14 cellular contexts compared by ENCODE assay signal in genomic region chr2:101752708-101753107, GRCh38. TPM values are rescaled to one million over a fixed set of nuclear protein-coding genes. Genes with fewer than 3 reads are reported as not detected.
DNase-seq lines count a peak whose midpoint lies in the region; ATAC-seq and TF ChIP-seq lines count a peak whose summit lies in the region.
"Had no signal": no experiment of that assay in that cellular context is flagged by ENCODE, and none has a peak within 500 bp of the region (broad histone marks: within the 10 kb centered on the region; RNA-seq: fewer than 3 reads in every experiment).

No MANE protein-coding gene starts in this region.

- DNase-seq in HFFc6 (no peak), mammary epithelial cell (peak; percentile 39), sigmoid colon (peak; percentile 73), Kasumi-1 (lab: John Stamatoyannopoulos, UW) (no peak), lower leg skin (ENCODE audit: low spot score in 2 of 2) (no peak), BE2C (no peak)
- no peak for DNase-seq in activated naive CD8-positive, alpha-beta T cell treated with anti-CD3 and anti-CD28 coated beads, Interleukin-2, amount 50 U/mL, for 24 hours
- DNase-seq: H7; NCI-H1417 treated with DMSO at 0.1 percent for 48 hours; Peyer's patch; stimulated activated CD4-positive, alpha-beta T cell treated with anti-CD3 and anti-CD28 coated beads, Interleukin-4, amount 100 ng/mL, for 4 hours; upper lobe of right lung had no signal

- peaks cover 3% of the 10 kb centered on the region; the same call in 1 of the 2 replicates for H3K36me3 Mint-ChIP-seq in HFFc6 (ENCODE audit: low read depth)
- peaks cover 3% of the 10 kb centered on the region for H3K36me3 Mint-ChIP-seq in activated naive CD8-positive, alpha-beta T cell treated with anti-CD3 and anti-CD28 coated beads, Interleukin-2, amount 50 U/mL, for 24 hours (ENCODE audit: low read depth)

- intact Hi-C loops in mammary epithelial cell (cut with micrococcal nuclease), result no loop called here
- intact Hi-C loops in sigmoid colon (cut with DNase I), result no loop called here
- intact Hi-C loops in lower leg skin (cut with DNase I; ENCODE audit: low total_unique reads), result no loop called here

- ATAC-seq in activated naive CD8-positive, alpha-beta T cell treated with anti-CD3 and anti-CD28 coated beads, Interleukin-2, amount 50 U/mL, for 24 hours, result no peak
- ATAC-seq: upper lobe of right lung had no signal

- TF ChIP-seq CTCF in HFFc6 (IDR thresholded peaks at IDR 0.05), result no peak
- no peak for TF ChIP-seq CTCF in mammary epithelial cell (conservative IDR thresholded peaks at IDR 0.05 in 1 of 2, IDR thresholded peaks at IDR 0.05 in 1 of 2; ENCODE audit: extremely low read depth in 1 of 2, insufficient read depth in 1 of 2, low read depth in 1 of 2, low read length in 2 of 2)
- TF ChIP-seq CTCF in sigmoid colon (IDR thresholded peaks at IDR 0.05), result no peak
- no peak for TF ChIP-seq CTCF in lower leg skin (IDR thresholded peaks at IDR 0.05)
- TF ChIP-seq CTCF in BE2C (IDR thresholded peaks at IDR 0.05; ENCODE audit: low read depth, low read length), result no peak

- peak overlapping the region; percentile 27 for H3K4me2 ChIP-seq in mammary epithelial cell (ENCODE audit: insufficient read depth, low read depth, low read length)

- no TSS peak for BruUV-seq in mammary epithelial cell (replicated peaks; lab: Mats Ljungman, UMichigan)

- H3K36me3 ChIP-seq in mammary epithelial cell (ENCODE audit: insufficient read depth, low read length) (no peaks in the 10 kb centered on the region), sigmoid colon (no peaks in the 10 kb centered on the region), BE2C (no peaks in the 10 kb centered on the region)
- H3K36me3 ChIP-seq: Peyer's patch, upper lobe of right lung had no signal

- peaks cover 81% of the 10 kb centered on the region for H3K79me2 ChIP-seq in mammary epithelial cell (ENCODE audit: insufficient read depth, low read length)

- dilution Hi-C loops in mammary epithelial cell (cut with HindIII; ENCODE audit: low sequenced_read_pairs), result no loop called here

- in situ Hi-C loops in mammary epithelial cell (cut with MboI; ENCODE audit: low sequenced_read_pairs in 2 of 2), result no loop called here

- WGBS in mammary epithelial cell (ENCODE audit: low coverage, missing lambda C conversion rate), result 20% methylated on average over 5 of the region's 5 CpGs
- 13 to 59% methylated on average over 5 of the region's 5 CpGs for WGBS in sigmoid colon, 2 donors
- WGBS in lower leg skin, 2 donors, result 38 to 52% methylated on average over 5 of the region's 5 CpGs

- TF ChIP-seq POLR2A in sigmoid colon (IDR thresholded peaks at IDR 0.05) (no peak), lower leg skin (IDR thresholded peaks at IDR 0.05) (no peak)

- peak overlapping the region; percentile 60 for H3K27ac Mint-ChIP-seq in HFFc6
- H3K27ac Mint-ChIP-seq in activated naive CD8-positive, alpha-beta T cell treated with anti-CD3 and anti-CD28 coated beads, Interleukin-2, amount 50 U/mL, for 24 hours, result no peak overlapping the region
- H3K27ac Mint-ChIP-seq: activated naive CD4-positive, alpha-beta T cell treated with anti-CD3 and anti-CD28 coated beads, Interleukin-2, amount 50 U/mL, for 24 hours had no signal

- H2AFZ ChIP-seq in mammary epithelial cell (ENCODE audit: low read depth, low read length), result no peak overlapping the region

- no peaks in the 10 kb centered on the region for H4K20me1 ChIP-seq in mammary epithelial cell (ENCODE audit: insufficient read depth, low read length)

- H3K27me3 ChIP-seq in mammary epithelial cell (ENCODE audit: insufficient read depth, low read length), result no peaks in the 10 kb centered on the region
- H3K27me3 ChIP-seq in layer of hippocampus (ENCODE audit: control insufficient read depth, insufficient read depth, low read length), result no peaks in the 10 kb centered on the region
- no peaks in the 10 kb centered on the region for H3K27me3 ChIP-seq in sigmoid colon
- no peaks in the 10 kb centered on the region for H3K27me3 ChIP-seq in BE2C
- H3K27me3 ChIP-seq: Peyer's patch, upper lobe of right lung had no signal

- no peaks in the 10 kb centered on the region for H3K9me3 Mint-ChIP-seq in HFFc6
- no peaks in the 10 kb centered on the region for H3K9me3 Mint-ChIP-seq in activated naive CD8-positive, alpha-beta T cell treated with anti-CD3 and anti-CD28 coated beads, Interleukin-2, amount 50 U/mL, for 24 hours
- H3K9me3 Mint-ChIP-seq: activated naive CD4-positive, alpha-beta T cell treated with anti-CD3 and anti-CD28 coated beads, Interleukin-2, amount 50 U/mL, for 24 hours had no signal

- no peaks in the 10 kb centered on the region for H3K9me3 ChIP-seq in mammary epithelial cell (replicated peaks; ENCODE audit: insufficient read depth, low read length)
- H3K9me3 ChIP-seq in sigmoid colon, result no peaks in the 10 kb centered on the region
- H3K9me3 ChIP-seq in BE2C, result no peaks in the 10 kb centered on the region
- H3K9me3 ChIP-seq: Peyer's patch, upper lobe of right lung had no signal

- TF ChIP-seq EP300 in sigmoid colon (IDR thresholded peaks at IDR 0.05), result peak in 2 of 4 donors; percentile 9 to 45

- CTCF ChIA-PET in mammary epithelial cell (lab: Charles Lee; ENCODE audit: low non-redundant PET), result no interaction called here

- no peak overlapping the region for H3K4me3 Mint-ChIP-seq in HFFc6
- no peak overlapping the region for H3K4me3 Mint-ChIP-seq in activated naive CD8-positive, alpha-beta T cell treated with anti-CD3 and anti-CD28 coated beads, Interleukin-2, amount 50 U/mL, for 24 hours

- H3K4me1 ChIP-seq in mammary epithelial cell (ENCODE audit: insufficient read depth, low read length), result peaks cover 40% of the 10 kb centered on the region
- peaks cover 0 to 58% (median 54%) of the 10 kb centered on the region in 4 donors for H3K4me1 ChIP-seq in sigmoid colon
- no peaks in the 10 kb centered on the region for H3K4me1 ChIP-seq in BE2C

- H3K4me3 ChIP-seq in mammary epithelial cell (replicated peaks in 1 of 3; ENCODE audit: insufficient read depth in 1 of 3, low read depth in 2 of 3, low read length in 3 of 3), result no peak overlapping the region
- H3K4me3 ChIP-seq in sigmoid colon, result no peak overlapping the region
- no peak overlapping the region for H3K4me3 ChIP-seq in lower leg skin (ENCODE audit: low read depth, poor library complexity, severe bottlenecking)
- no peak overlapping the region for H3K4me3 ChIP-seq in BE2C (ENCODE audit: low read depth, low read length)
- H3K4me3 ChIP-seq: Peyer's patch, upper lobe of right lung had no signal

- H3K4me1 Mint-ChIP-seq in HFFc6 (ENCODE audit: low read depth), result peaks cover 72% of the 10 kb centered on the region
- peaks cover 74% of the 10 kb centered on the region for H3K4me1 Mint-ChIP-seq in activated naive CD8-positive, alpha-beta T cell treated with anti-CD3 and anti-CD28 coated beads, Interleukin-2, amount 50 U/mL, for 24 hours

- no peaks in the 10 kb centered on the region; the same call in 1 of the 2 replicates for H3K27me3 Mint-ChIP-seq in HFFc6 (ENCODE audit: insufficient read depth)
- no peaks in the 10 kb centered on the region for H3K27me3 Mint-ChIP-seq in activated naive CD8-positive, alpha-beta T cell treated with anti-CD3 and anti-CD28 coated beads, Interleukin-2, amount 50 U/mL, for 24 hours
- H3K27me3 Mint-ChIP-seq: activated naive CD4-positive, alpha-beta T cell treated with anti-CD3 and anti-CD28 coated beads, Interleukin-2, amount 50 U/mL, for 24 hours had no signal

- H3K27ac ChIP-seq in mammary epithelial cell (ENCODE audit: insufficient read depth, low read depth, low read length), result peak overlapping the region; percentile 31
- peak overlapping the region; percentile 89 for H3K27ac ChIP-seq in layer of hippocampus (ENCODE audit: low read depth, low read length)
- H3K27ac ChIP-seq in sigmoid colon, result peak overlapping the region in 3 of 4 donors; percentile 33 to 65 (median 49)
- H3K27ac ChIP-seq: upper lobe of right lung had no signal

- no peak overlapping the region for H3K9ac ChIP-seq in mammary epithelial cell (ENCODE audit: insufficient read depth, low read length)

RNA-seq across cellular contexts. Expression of gene MAP4K4, which starts 55.2 kb away (rescaled TPM):
- 100 to 1,000 TPM; 103 to 124 (median 121) TPM for total RNA-seq in HFFc6 (2021; fragmentation: NEBNext Ultra II Directional; extraction: Animal tissue kit (Norgen Biotek cat#: 25700))
- total RNA-seq in mammary epithelial cell, result 100 to 1,000 TPM in 1 of 2 donors, 10 to 100 TPM in 1; 65.2 to 212 TPM
- polyA plus RNA-seq in mammary epithelial cell, result 119 TPM
- 294 TPM for polyA minus RNA-seq in mammary epithelial cell
- total RNA-seq in sigmoid colon, result 10 to 100 TPM; 37.2 to 62.9 (median 48.9) TPM
- polyA plus RNA-seq in sigmoid colon, result 10 to 100 TPM in 2 of 3 donors, 1 to 10 TPM in 1; 8.8 to 28.6 (median 11.4) TPM
- total RNA-seq in lower leg skin, result 10 to 100 TPM; 25.7 to 42.3 (median 29.8) TPM
- 31.0 TPM for polyA plus RNA-seq in BE2C (2012; ENCODE audit: insufficient read depth, insufficient read length, low read depth)

Comparison
In these comparisons a context has a peak if more than half of its experiments do, and no peak if none do; other contexts are left out.
1. DNase-seq: peak in mammary epithelial cell (single experiment) and sigmoid colon (single experiment); none in HFFc6 (single experiment), activated naive CD8-positive, alpha-beta T cell treated with anti-CD3 and anti-CD28 coated beads, Interleukin-2, amount 50 U/mL, for 24 hours (single experiment), Kasumi-1 (0 of 2), lower leg skin (0 of 2) and BE2C (single experiment).
2. H3K27ac ChIP-seq: peak in every context shown above with its lines; median percentile 89 in layer of hippocampus; 49 in sigmoid colon; 31 in mammary epithelial cell.